Comparison of ENCODE assay signal across 1 cellular context in the genomic region with DNA sequence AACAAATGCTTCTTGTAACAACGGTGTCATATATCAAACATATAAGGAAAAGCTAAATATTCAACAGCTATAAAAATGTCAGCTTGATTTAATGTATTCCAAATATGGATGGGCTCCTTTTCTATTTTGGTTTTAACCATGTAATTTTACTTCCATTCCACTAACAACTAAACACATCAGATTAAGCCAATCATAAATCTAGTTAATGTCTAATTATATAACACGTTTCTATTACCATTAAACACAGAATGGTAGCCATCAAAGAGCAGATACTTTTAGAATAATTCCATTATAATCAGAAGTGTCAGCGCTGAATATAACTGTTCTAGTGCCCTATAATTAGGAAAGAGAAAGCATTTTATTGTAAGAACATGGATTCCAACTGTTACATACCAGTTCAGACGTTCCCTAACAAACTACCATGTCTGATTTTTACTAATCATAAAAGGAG.
TF ChIP-seq lines count a peak whose summit lies in the region.

No MANE protein-coding gene starts in this region.

TF ChIP-seq in HepG2, 621 proteins besides CTCF, POLR2A, EP300 and RAD21:
- TF ChIP-seq, protein P1, sequence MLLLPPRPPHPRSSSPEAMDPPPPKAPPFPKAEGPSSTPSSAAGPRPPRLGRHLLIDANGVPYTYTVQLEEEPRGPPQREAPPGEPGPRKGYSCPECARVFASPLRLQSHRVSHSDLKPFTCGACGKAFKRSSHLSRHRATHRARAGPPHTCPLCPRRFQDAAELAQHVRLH (CRISPR knock-in tag; IDR thresholded peaks at IDR 0.05; ENCODE audit: borderline replicate concordance, low read depth) = no peak
- peak; percentile 10; the same call in 1 of the 2 replicates for TF ChIP-seq RARG (CRISPR knock-in tag; IDR thresholded peaks at IDR 0.05; ENCODE audit: low read depth)
